Comparison of ENCODE assay signal across 14 cellular contexts in genomic region chr7:77710067-77710466, GRCh38. TPM values are rescaled to one million over a fixed set of nuclear protein-coding genes. Genes with fewer than 3 reads are reported as not detected.
DNase-seq lines count a peak whose midpoint lies in the region; ATAC-seq lines count a peak whose summit lies in the region.
"Had no signal": no experiment of that assay in that cellular context is flagged by ENCODE, and none has a peak within 500 bp of the region (broad histone marks: within the 10 kb centered on the region; RNA-seq: fewer than 3 reads in every experiment).

No MANE protein-coding gene starts in this region.

- no peak for ATAC-seq in stimulated activated naive CD8-positive, alpha-beta T cell treated with anti-CD3 and anti-CD28 coated beads, Interleukin-15, Interleukin-2, amounts not matched to agents 100 U/mL and 50 U/mL, for 24 hours
- no peak for ATAC-seq in stimulated activated naive B cell treated with anti-CD40 and anti-IgM and Interleukin-4, amounts not matched to agents 10 μg/mL and 1 μg/mL and 100 μg/mL, for 72 hours (replicated peaks)
- ATAC-seq in GM19455 (IDR thresholded peaks at IDR 0.05; ENCODE audit: unreplicated experiment), result no peak

- no peaks in the 10 kb centered on the region for H3K9me3 Mint-ChIP-seq in stimulated activated naive CD8-positive, alpha-beta T cell treated with anti-CD3 and anti-CD28 coated beads, Interleukin-15, Interleukin-2, amounts not matched to agents 100 ng/mL and 50 ng/mL, for 24 hours
- H3K9me3 Mint-ChIP-seq in immature natural killer cell, result no peaks in the 10 kb centered on the region
- H3K9me3 Mint-ChIP-seq in stimulated activated naive B cell treated with anti-CD40 and anti-IgM and Interleukin-4, amounts not matched to agents 10 μg/mL and 1 μg/mL and 100 μg/mL, for 72 hours, result no peaks in the 10 kb centered on the region
- H3K9me3 Mint-ChIP-seq: H9 had no signal

- H3K27ac Mint-ChIP-seq in stimulated activated naive CD8-positive, alpha-beta T cell treated with anti-CD3 and anti-CD28 coated beads, Interleukin-15, Interleukin-2, amounts not matched to agents 100 ng/mL and 50 ng/mL, for 24 hours, result peak overlapping the region; percentile 40
- peak overlapping the region; percentile 15 to 72 (median 36) for H3K27ac Mint-ChIP-seq in immature natural killer cell
- H3K27ac Mint-ChIP-seq in stimulated activated naive B cell treated with anti-CD40 and anti-IgM and Interleukin-4, amounts not matched to agents 10 μg/mL and 1 μg/mL and 100 μg/mL, for 72 hours, result peak overlapping the region; percentile 22

- peaks cover 36% of the 10 kb centered on the region for H3K36me3 Mint-ChIP-seq in stimulated activated naive CD8-positive, alpha-beta T cell treated with anti-CD3 and anti-CD28 coated beads, Interleukin-15, Interleukin-2, amounts not matched to agents 100 ng/mL and 50 ng/mL, for 24 hours (ENCODE audit: low read depth)
- H3K36me3 Mint-ChIP-seq in immature natural killer cell, result peaks cover 0 to 4% (median 0%) of the 10 kb centered on the region in 3 donors
- peaks cover 13 to 28% of the 10 kb centered on the region in 2 donors for H3K36me3 Mint-ChIP-seq in stimulated activated naive B cell treated with anti-CD40 and anti-IgM and Interleukin-4, amounts not matched to agents 10 μg/mL and 1 μg/mL and 100 μg/mL, for 72 hours

- no peak overlapping the region for H3K4me3 Mint-ChIP-seq in stimulated activated naive CD8-positive, alpha-beta T cell treated with anti-CD3 and anti-CD28 coated beads, Interleukin-15, Interleukin-2, amounts not matched to agents 100 ng/mL and 50 ng/mL, for 24 hours
- H3K4me3 Mint-ChIP-seq in immature natural killer cell, result no peak overlapping the region
- H3K4me3 Mint-ChIP-seq in stimulated activated naive B cell treated with anti-CD40 and anti-IgM and Interleukin-4, amounts not matched to agents 10 μg/mL and 1 μg/mL and 100 μg/mL, for 72 hours, result no peak overlapping the region
- H3K4me3 Mint-ChIP-seq: H9 had no signal

- H3K27me3 Mint-ChIP-seq in stimulated activated naive CD8-positive, alpha-beta T cell treated with anti-CD3 and anti-CD28 coated beads, Interleukin-15, Interleukin-2, amounts not matched to agents 100 ng/mL and 50 ng/mL, for 24 hours, result no peaks in the 10 kb centered on the region
- peaks cover 0 to 2% (median 0%) of the 10 kb centered on the region in 3 donors for H3K27me3 Mint-ChIP-seq in immature natural killer cell (ENCODE audit: low read depth in 3 of 3)
- no peaks in the 10 kb centered on the region for H3K27me3 Mint-ChIP-seq in stimulated activated naive B cell treated with anti-CD40 and anti-IgM and Interleukin-4, amounts not matched to agents 10 μg/mL and 1 μg/mL and 100 μg/mL, for 72 hours

- no peak for DNase-seq in stimulated activated naive CD8-positive, alpha-beta T cell treated with anti-CD3 and anti-CD28 coated beads, Interleukin-15, Interleukin-2, amounts not matched to agents 100 U/mL and 50 U/mL, for 24 hours
- DNase-seq in OCI-M1 (lab: John Stamatoyannopoulos, UW), result peak; percentile 67
- no peak for DNase-seq in immature natural killer cell
- no peak for DNase-seq in stimulated activated naive B cell treated with anti-CD40 and anti-IgM and Interleukin-4, amounts not matched to agents 10 μg/mL and 1 μg/mL and 100 μg/mL, for 72 hours
- DNase-seq in NCI-H1105 treated with DMSO at 0.1 percent for 48 hours (lab: John Stamatoyannopoulos, UW), result no peak
- DNase-seq in NCI-H1436 (lab: John Stamatoyannopoulos, UW), result no peak
- DNase-seq: BE2C, H9, NCI-H1048, NCI-H1694 treated with DMSO at 0.1 percent for 48 hours, NCI-H446, PC-9 had no signal

- H3K4me1 Mint-ChIP-seq in stimulated activated naive CD8-positive, alpha-beta T cell treated with anti-CD3 and anti-CD28 coated beads, Interleukin-15, Interleukin-2, amounts not matched to agents 100 ng/mL and 50 ng/mL, for 24 hours (ENCODE audit: low read depth), result peaks cover 46% of the 10 kb centered on the region
- H3K4me1 Mint-ChIP-seq in immature natural killer cell, result peaks cover 56 to 76% of the 10 kb centered on the region in 2 donors
- peaks cover 23 to 39% of the 10 kb centered on the region in 2 donors for H3K4me1 Mint-ChIP-seq in stimulated activated naive B cell treated with anti-CD40 and anti-IgM and Interleukin-4, amounts not matched to agents 10 μg/mL and 1 μg/mL and 100 μg/mL, for 72 hours

RNA-seq across cellular contexts. Expression of gene RSBN1L, which starts 13.8 kb away (rescaled TPM):
- 10 to 100 TPM in 1 of 3 donors, 1 to 10 TPM in 2; 4.9 to 11.1 (median 6.5) TPM for polyA plus RNA-seq in immature natural killer cell
